In genomic region chr12:117855165-117855564, GRCh38 we compare ENCODE assay signal across 16 cellular contexts.
"Had no signal": no experiment of that assay in that cellular context is flagged by ENCODE, and none has a peak within 500 bp of the region (broad histone marks: within the 10 kb centered on the region; RNA-seq: fewer than 3 reads in every experiment).

No MANE protein-coding gene starts in this region.

- H3K9me3 ChIP-seq: adrenal gland, body of pancreas, breast epithelium had no signal

- H3K4me1 ChIP-seq: adrenal gland, body of pancreas, breast epithelium had no signal

- ATAC-seq: activated CD4-positive, CD25-positive, alpha-beta regulatory T cell treated with anti-CD3 and anti-CD28 coated beads, Interleukin-2, amount 50 U/mL, for 24 hours had no signal

- FAIRE-seq: astrocyte, TTC549 had no signal

- H3K4me3 ChIP-seq: adrenal gland, body of pancreas, breast epithelium had no signal

- H3K27me3 ChIP-seq: adrenal gland, body of pancreas, brain microvascular endothelial cell, breast epithelium had no signal

- H3K27ac ChIP-seq: adrenal gland, body of pancreas, brain microvascular endothelial cell, breast epithelium, WERI-Rb-1 had no signal

- H3K36me3 ChIP-seq: adrenal gland, brain microvascular endothelial cell, breast epithelium, WERI-Rb-1 had no signal

- DNase-seq: activated CD4-positive, alpha-beta T cell treated with anti-CD3 and anti-CD28 coated beads for 1 hour; activated CD8-positive, alpha-beta memory T cell treated with anti-CD3 and anti-CD28 coated beads, Interleukin-2, amount 10 ng/mL, durations not matched to agents 7 days and 5 days; activated effector memory CD4-positive, alpha-beta T cell treated with Interleukin-2 at 50 U/mL for 16 hours; activated gamma-delta T cell; activated T-cell treated with anti-CD3 and anti-CD28 coated beads, Interleukin-2, amount 50 U/mL, for 24 hours; amniotic stem cell; aorta; central memory CD4-positive, alpha-beta T cell had no signal
